In the genomic region with DNA sequence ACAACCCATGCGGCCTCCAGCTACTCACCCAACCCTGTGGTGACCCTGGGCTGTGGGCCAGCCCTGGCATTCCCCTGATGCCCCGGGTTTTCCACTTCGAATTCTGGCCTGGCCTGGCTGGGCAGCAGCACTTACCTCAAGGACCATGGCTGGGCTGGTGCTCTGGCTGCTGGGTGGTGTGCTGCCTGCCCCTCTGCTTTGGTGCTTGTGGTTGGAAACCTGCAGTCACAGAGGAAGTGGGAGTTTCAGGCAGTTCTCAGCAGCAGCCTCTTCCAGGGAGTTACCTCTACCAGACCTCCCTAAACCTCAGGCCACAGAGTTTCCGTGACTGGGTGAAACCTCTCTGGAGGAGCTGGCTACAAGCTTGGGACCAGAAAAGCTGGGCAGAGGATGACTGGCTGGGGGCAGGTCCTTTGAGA, we compare ENCODE assay signal across 8 cellular contexts. TPM values are rescaled to one million over a fixed set of nuclear protein-coding genes. Genes with fewer than 3 reads are reported as not detected.
DNase-seq lines count a peak whose midpoint lies in the region; ATAC-seq and TF ChIP-seq lines count a peak whose summit lies in the region.

Gene CXCR3, minus strand, starts transcription at position 209 of the 419 bp plus-strand sequence. Its CDS starts 62 bp downstream, at position 147.

- in situ Hi-C loops in ACHN (cut with HindIII; ENCODE audit: low pct_ligation_motif_present, low pct_unique_long_range_greater_than_20kb, low sequenced_read_pairs) = no loop called here

- H3K23ac ChIP-seq in mesendoderm (ENCODE audit: low read length) = no peak within 1 kb of the TSS

- H3K9me3 ChIP-seq in hepatocyte (ENCODE audit: low read depth) = no peaks in the 10 kb centered on the region

- H4K5ac ChIP-seq in mesendoderm (ENCODE audit: low read length) = no peak within 1 kb of the TSS

- H4K20me1 ChIP-seq in hepatocyte (ENCODE audit: insufficient read depth, poor library complexity, severe bottlenecking) = no peaks in the 10 kb centered on the region

- H3K18ac ChIP-seq in mesendoderm (ENCODE audit: low read length) = no peak within 1 kb of the TSS

- no peaks in the 10 kb centered on the region for H3K9me2 ChIP-seq in hepatocyte (replicated peaks; ENCODE audit: insufficient read depth)

- H3K27ac Mint-ChIP-seq in activated naive CD4-positive, alpha-beta T cell treated with anti-CD3 and anti-CD28 coated beads, Interleukin-2, amount 50 U/mL, for 72 hours = peak within 1 kb of the TSS; percentile 96 to 99

- H2BK120ac ChIP-seq in mesendoderm (ENCODE audit: low read depth, low read length) = no peak within 1 kb of the TSS

- H3K4me3 ChIP-seq in mesendoderm (ENCODE audit: low read length) (no peak within 1 kb of the TSS), hepatocyte (no peak within 1 kb of the TSS)

- H3K56ac ChIP-seq in mesendoderm (ENCODE audit: low read length) = no peak within 1 kb of the TSS

- H3K27ac ChIP-seq in mesendoderm (ENCODE audit: low read depth, low read length) (no peak within 1 kb of the TSS), hepatocyte (no peak within 1 kb of the TSS)

- H3K79me1 ChIP-seq in mesendoderm (ENCODE audit: low read length) = no peaks in the 10 kb centered on the region

- no peaks in the 10 kb centered on the region for H3K9me3 Mint-ChIP-seq in activated naive CD4-positive, alpha-beta T cell treated with anti-CD3 and anti-CD28 coated beads, Interleukin-2, amount 50 U/mL, for 72 hours

- no CpG with 5 or more reads among the region's 4 CpGs for WGBS in mesendoderm (ENCODE audit: extremely low coverage, insufficient coverage, low lambda C conversion rate)
- WGBS in hepatocyte (ENCODE audit: low lambda C conversion rate, missing lambda C conversion rate) = 85% methylated on average over 4 of the region's 4 CpGs

- no peak for TF ChIP-seq CTCF in hepatocyte (IDR thresholded peaks at IDR 0.05; ENCODE audit: poor library complexity)

- H3K4me2 ChIP-seq in mesendoderm (ENCODE audit: low read length) (no peak within 1 kb of the TSS), hepatocyte (no peak within 1 kb of the TSS)

- H3K36me3 ChIP-seq in mesendoderm (ENCODE audit: control insufficient read depth, insufficient read depth, low read length) (no peaks in the 10 kb centered on the region), hepatocyte (replicated peaks; ENCODE audit: insufficient read depth, low read depth) (no peaks in the 10 kb centered on the region)

- H3K27me3 ChIP-seq in mesendoderm (ENCODE audit: insufficient read depth, low read length, poor library complexity) (no peaks in the 10 kb centered on the region), hepatocyte (no peaks in the 10 kb centered on the region)

- no peak within 1 kb of the TSS for H4K8ac ChIP-seq in mesendoderm (ENCODE audit: low read depth, low read length)

- ATAC-seq in GM18520 (IDR thresholded peaks at IDR 0.05; ENCODE audit: unreplicated experiment) (peak; percentile 28), HG03025 (IDR thresholded peaks at IDR 0.05; ENCODE audit: low FRiP score, unreplicated experiment) (peak; percentile 59)
- ATAC-seq in activated naive CD4-positive, alpha-beta T cell treated with anti-CD3 and anti-CD28 coated beads, Interleukin-2, amount 50 U/mL, for 72 hours = peak; percentile 70 to 72

- H3K4me1 ChIP-seq in mesendoderm (ENCODE audit: control insufficient read depth, low read depth, low read length) (no peaks in the 10 kb centered on the region), hepatocyte (ENCODE audit: insufficient read depth) (peaks cover 5% of the 10 kb centered on the region)

- peaks cover 25 to 42% of the 10 kb centered on the region in 2 donors for H3K36me3 Mint-ChIP-seq in activated naive CD4-positive, alpha-beta T cell treated with anti-CD3 and anti-CD28 coated beads, Interleukin-2, amount 50 U/mL, for 72 hours

- DNase-seq in T-helper 1 cell (peak in 4 of 5 donors; percentile 18 to 80 (median 44)), mesendoderm (no peak), hepatocyte (ENCODE audit: low spot score) (no peak), ACHN (no peak)
- DNase-seq in activated naive CD4-positive, alpha-beta T cell treated with anti-CD3 and anti-CD28 coated beads, Interleukin-2, amount 50 U/mL, for 72 hours (ENCODE audit: low spot score in 2 of 2) = peak; percentile 63 to 90
- DNase-seq in stimulated activated CD4-positive, alpha-beta T cell treated with anti-CD3 and anti-CD28 coated beads, Interleukin-2, amount 100 ng/mL, for 48 hours = peak; percentile 50 to 57

- H3K79me2 ChIP-seq in mesendoderm (ENCODE audit: control insufficient read depth, insufficient read depth, low read length) (no peaks in the 10 kb centered on the region), hepatocyte (no peaks in the 10 kb centered on the region)

- H2BK15ac ChIP-seq in mesendoderm (replicated peaks; ENCODE audit: low read depth) = no peak within 1 kb of the TSS

- H3K4ac ChIP-seq in mesendoderm (ENCODE audit: low read depth, low read length) = no peak within 1 kb of the TSS

- no peak within 1 kb of the TSS for H2AK5ac ChIP-seq in mesendoderm (ENCODE audit: low read length)

- H3K9ac ChIP-seq in mesendoderm (ENCODE audit: low read length) = no peak within 1 kb of the TSS

- no peak within 1 kb of the TSS for H2BK5ac ChIP-seq in mesendoderm (ENCODE audit: low read length)

- H2AFZ ChIP-seq in hepatocyte = no peak within 1 kb of the TSS

RNA-seq across cellular contexts. Expression of gene CXCR3, which starts in this region (rescaled TPM):
- 10 to 100 TPM in 1 of 2 donors, 1 to 10 TPM in 1; 6.8 to 43.0 TPM for total RNA-seq in activated naive CD4-positive, alpha-beta T cell treated with anti-CD3 and anti-CD28 coated beads, Interleukin-2, amount 50 U/mL, for 72 hours
- 0.03 TPM for polyA plus RNA-seq in mesendoderm (2013, experiment 1 of 2)
- not detected for polyA plus RNA-seq in mesendoderm (2013, experiment 2 of 2)
- total RNA-seq in hepatocyte = 0.08 TPM in 1 of 2 replicates, not detected in the other
- not detected in 2 replicates for polyA plus RNA-seq in hepatocyte

Comparison
In these comparisons a context has a peak if more than half of its experiments do, and no peak if none do; other contexts are left out.
1. DNase-seq: peak in T-helper 1 cell (4 of 5), activated naive CD4-positive, alpha-beta T cell treated with anti-CD3 and anti-CD28 coated beads, Interleukin-2, amount 50 U/mL, for 72 hours (2 of 2) and stimulated activated CD4-positive, alpha-beta T cell treated with anti-CD3 and anti-CD28 coated beads, Interleukin-2, amount 100 ng/mL, for 48 hours (2 of 2); none in mesendoderm (single experiment), hepatocyte (single experiment) and ACHN (single experiment).
2. Peak in every context shown above with its lines, with median percentiles within 50 percentile points of each other: ATAC-seq.